ENCODE assay signal across 8 cellular contexts in the genomic region with DNA sequence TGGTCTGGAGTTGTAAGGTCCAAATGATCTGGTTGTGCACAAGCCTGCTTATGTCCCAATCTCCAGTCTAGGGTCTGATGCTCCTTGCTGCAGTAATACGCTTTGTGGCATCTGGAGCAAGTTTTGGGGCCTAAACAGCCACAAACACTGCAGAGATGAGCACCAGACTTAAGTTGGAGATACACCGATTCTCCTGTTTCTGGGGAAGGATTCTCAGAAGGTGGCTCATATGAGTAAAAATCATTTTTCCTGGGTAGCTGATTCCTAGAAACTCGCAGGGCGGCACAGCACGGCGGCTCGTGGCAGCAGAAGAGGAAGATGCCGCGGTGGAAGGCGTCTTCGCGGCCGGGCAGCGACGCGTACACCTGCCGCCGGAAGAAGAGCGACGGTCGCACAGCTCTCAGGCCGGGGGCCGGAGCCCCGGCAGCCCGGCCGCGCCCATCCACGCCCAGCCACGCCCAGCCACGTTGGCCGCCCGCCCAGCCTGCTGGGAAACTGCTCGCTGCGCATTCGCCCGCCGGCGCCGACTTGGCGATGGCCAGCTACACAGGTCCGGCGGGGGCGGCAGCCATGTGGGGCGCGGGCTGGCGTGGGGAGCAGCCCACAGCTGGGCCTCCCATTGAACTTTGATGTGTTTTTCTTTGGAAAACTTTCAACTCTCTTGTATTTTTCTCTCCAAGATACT.
A peak's percentile ranks its signal among the peaks of the same experiment; 100 is the strongest.
DNase-seq lines count a peak whose midpoint lies in the region; ATAC-seq and TF ChIP-seq lines count a peak whose summit lies in the region.

No MANE protein-coding gene starts in this region.

- H3K36me3 ChIP-seq in suprapubic skin, result no peaks in the 10 kb centered on the region

- no peaks in the 10 kb centered on the region for H3K9me3 ChIP-seq in suprapubic skin

- peaks cover 8% of the 10 kb centered on the region for H3K4me1 ChIP-seq in suprapubic skin

- peaks cover 2% of the 10 kb centered on the region for H3K4me1 Mint-ChIP-seq in mesothelial cell of epicardium

- H3K27me3 ChIP-seq in suprapubic skin, result peaks cover 36% of the 10 kb centered on the region

- DNase-seq in G401 (ENCODE audit: low spot score), result peak; percentile 11
- DNase-seq in RPMI7951 (ENCODE audit: low read depth), result peak; percentile 54
- peak; percentile 33 for DNase-seq in cerebellar cortex (ENCODE audit: low spot score)
- peak; percentile 37 to 61 for DNase-seq in mesothelial cell of epicardium (ENCODE audit: low spot score in 2 of 2, unreplicated experiment in 2 of 2)
- no peak for DNase-seq in suprapubic skin (ENCODE audit: low spot score in 2 of 2)
- DNase-seq in foreskin melanocyte, result no peak

- ATAC-seq in GM19463 (IDR thresholded peaks at IDR 0.05; ENCODE audit: unreplicated experiment) (peak; percentile 97), HG03469 (IDR thresholded peaks at IDR 0.05; ENCODE audit: unreplicated experiment) (peak; percentile 75)

- H3K4me3 Mint-ChIP-seq in mesothelial cell of epicardium, result peak overlapping the region; percentile 45

- TF ChIP-seq POLR2A in suprapubic skin (IDR thresholded peaks at IDR 0.05), result no peak

- 7% methylated on average over 8 of the region's 46 CpGs for WGBS in suprapubic skin

- H3K27me3 Mint-ChIP-seq in mesothelial cell of epicardium (ENCODE audit: low read depth), result peaks cover 94% of the 10 kb centered on the region

- in situ Hi-C loops in G401 (cut with HindIII; ENCODE audit: low sequenced_read_pairs), result no loop called here

- H3K27ac ChIP-seq in suprapubic skin, result no peak overlapping the region

- no peak for TF ChIP-seq CTCF in mesothelial cell of epicardium (IDR thresholded peaks at IDR 0.05; ENCODE audit: unreplicated experiment)
- TF ChIP-seq CTCF in suprapubic skin (IDR thresholded peaks at IDR 0.05), result no peak

- no peaks in the 10 kb centered on the region for H3K36me3 Mint-ChIP-seq in mesothelial cell of epicardium

- H3K4me3 ChIP-seq in suprapubic skin, result peak overlapping the region; percentile 40

- H3K27ac Mint-ChIP-seq in mesothelial cell of epicardium, result no peak overlapping the region

- TF ChIP-seq EP300 in suprapubic skin (IDR thresholded peaks at IDR 0.05), result no peak

- H3K9me3 Mint-ChIP-seq in mesothelial cell of epicardium, result no peaks in the 10 kb centered on the region

Comparison
In these comparisons a context has a peak if more than half of its experiments do, and no peak if none do; other contexts are left out.
1. DNase-seq: peak in G401 (single experiment), RPMI7951 (single experiment), cerebellar cortex (single experiment) and mesothelial cell of epicardium (2 of 2); none in suprapubic skin (0 of 2) and foreskin melanocyte (single experiment).